In genomic region chr7:123199869-123200268, GRCh38 we compare ENCODE assay signal across 22 cellular contexts. TPM values are rescaled to one million over a fixed set of nuclear protein-coding genes. Genes with fewer than 3 reads are reported as not detected.
DNase-seq lines count a peak whose midpoint lies in the region; ATAC-seq, FAIRE-seq and TF ChIP-seq lines count a peak whose summit lies in the region.
"Had no signal": no experiment of that assay in that cellular context is flagged by ENCODE, and none has a peak within 500 bp of the region (broad histone marks: within the 10 kb centered on the region; RNA-seq: fewer than 3 reads in every experiment).

Gene SLC13A1, minus strand, starts transcription at chr7:123199969. Its CDS starts 23 bp downstream, at chr7:123199946.

- TF ChIP-seq POLR2A in GM12892 (IDR thresholded peaks at IDR 0.05; ENCODE audit: low read depth, low read length): no peak

- H3K4me1 ChIP-seq in mucosa of descending colon (ENCODE audit: low read depth): no peaks in the 10 kb centered on the region
- no peaks in the 10 kb centered on the region for H3K4me1 ChIP-seq in small intestine (ENCODE audit: control insufficient read depth in 2 of 2, insufficient read depth in 1 of 2, low read depth in 1 of 2, low read length in 1 of 2)
- H3K4me1 ChIP-seq in left ventricle myocardium inferior: peaks cover 8% of the 10 kb centered on the region
- H3K4me1 ChIP-seq: A549 had no signal

- H3K9me3 ChIP-seq in mucosa of descending colon (no peaks in the 10 kb centered on the region), small intestine (ENCODE audit: control insufficient read depth, low read depth) (no peaks in the 10 kb centered on the region), left ventricle myocardium inferior (replicated peaks) (no peaks in the 10 kb centered on the region)
- H3K9me3 ChIP-seq: A549 had no signal

- H3K27me3 ChIP-seq in small intestine (ENCODE audit: control insufficient read depth in 2 of 2, insufficient read depth in 2 of 2, low read length in 2 of 2) (no peaks in the 10 kb centered on the region), left ventricle myocardium inferior (ENCODE audit: low read depth) (no peaks in the 10 kb centered on the region)

- FAIRE-seq in GM18507 (lab: Jason Lieb, UNC) (peak; percentile 24), small intestine (lab: Jason Lieb, UNC) (no peak), GM12892 (lab: Jason Lieb, UNC) (no peak)
- FAIRE-seq: A549, H54, HTR-8/SVneo, K562 had no signal

- H3K36me3 ChIP-seq in mucosa of descending colon (ENCODE audit: low read depth): no peaks in the 10 kb centered on the region
- H3K36me3 ChIP-seq in small intestine (ENCODE audit: control insufficient read depth in 2 of 2, insufficient read depth in 2 of 2, low read length in 2 of 2): no peaks in the 10 kb centered on the region
- no peaks in the 10 kb centered on the region for H3K36me3 ChIP-seq in left ventricle myocardium inferior

- H3K27ac ChIP-seq in VCaP (peak within 1 kb of the TSS; percentile 30), small intestine (ENCODE audit: low read depth in 1 of 2, low read length in 1 of 2) (no peak within 1 kb of the TSS), left ventricle myocardium inferior (replicated peaks) (no peak within 1 kb of the TSS)
- H3K27ac ChIP-seq: A549 had no signal

- ATAC-seq in mucosa of descending colon: peak; percentile 38
- ATAC-seq: A549, GM23338, K562 had no signal

- DNase-seq in GM18507 (ENCODE audit: extremely low spot score, insufficient read length, low read depth) (no peak), mucosa of descending colon (no peak), small intestine (peak; percentile 9), amniotic stem cell (lab: John Stamatoyannopoulos, UW) (no peak), GM12892 (ENCODE audit: insufficient read length) (no peak), left ventricle myocardium inferior (no peak)
- DNase-seq: AML-193; CD4-positive, alpha-beta memory T cell; DMS153; DMS79; GDM1; HCEC 1CT; IMR-90 had no signal

- WGBS in small intestine, 3 donors: 14 to 63% (median 46%) methylated on average over 4 of the region's 4 CpGs

- intact Hi-C loops in mucosa of descending colon (cut with DNase I, micrococcal nuclease): loop anchor here in 1 of 2 donors (10.0 kb wide), 1 partner anchor 165 kb away; no protein-coding TSS in a partner anchor
- intact Hi-C loops in left ventricle myocardium inferior (cut with micrococcal nuclease): no loop called here

- no peak within 1 kb of the TSS for H3K4me3 ChIP-seq in mucosa of descending colon
- no peak within 1 kb of the TSS for H3K4me3 ChIP-seq in small intestine (ENCODE audit: low read depth in 1 of 2, low read length in 2 of 2)
- H3K4me3 ChIP-seq in left ventricle myocardium inferior: no peak within 1 kb of the TSS
- H3K4me3 ChIP-seq: A549, GM23338, K562 had no signal

- TF ChIP-seq CTCF in VCaP (conservative IDR thresholded peaks at IDR 0.05) (no peak), mucosa of descending colon (IDR thresholded peaks at IDR 0.05) (no peak), left ventricle myocardium inferior (IDR thresholded peaks at IDR 0.05; ENCODE audit: borderline replicate concordance) (no peak)

RNA-seq across cellular contexts. Expression of gene SLC13A1, which starts in this region (rescaled TPM):
- 1 to 10 TPM in 2 of 3 donors, under 1 TPM in 1; 0.63 to 2.1 (median 1.6) TPM for total RNA-seq in mucosa of descending colon
- under 1 TPM in 2 of 3 donors, not detected in 1; 0.07 to 0.22 TPM for polyA plus RNA-seq in small intestine
- not detected for polyA plus RNA-seq in GM12892 (2012; ENCODE audit: missing spikeins)
- total RNA-seq in left ventricle myocardium inferior: not detected
- total RNA-seq: CD4-positive, alpha-beta memory T cell; Daoy; GM23338; IMR-90 had no signal
- polyA plus RNA-seq: A549; BJ; CD14-positive monocyte; CD4-positive, alpha-beta memory T cell; GM23338; IMR-90; K562 had no signal

Comparison
In these comparisons a context has a peak if more than half of its experiments do, and no peak if none do; other contexts are left out.
1. Peak in DNase-seq in small intestine; RNA of the gene not detected or under 1 TPM.